8 cellular contexts compared by ENCODE assay signal in the genomic region with DNA sequence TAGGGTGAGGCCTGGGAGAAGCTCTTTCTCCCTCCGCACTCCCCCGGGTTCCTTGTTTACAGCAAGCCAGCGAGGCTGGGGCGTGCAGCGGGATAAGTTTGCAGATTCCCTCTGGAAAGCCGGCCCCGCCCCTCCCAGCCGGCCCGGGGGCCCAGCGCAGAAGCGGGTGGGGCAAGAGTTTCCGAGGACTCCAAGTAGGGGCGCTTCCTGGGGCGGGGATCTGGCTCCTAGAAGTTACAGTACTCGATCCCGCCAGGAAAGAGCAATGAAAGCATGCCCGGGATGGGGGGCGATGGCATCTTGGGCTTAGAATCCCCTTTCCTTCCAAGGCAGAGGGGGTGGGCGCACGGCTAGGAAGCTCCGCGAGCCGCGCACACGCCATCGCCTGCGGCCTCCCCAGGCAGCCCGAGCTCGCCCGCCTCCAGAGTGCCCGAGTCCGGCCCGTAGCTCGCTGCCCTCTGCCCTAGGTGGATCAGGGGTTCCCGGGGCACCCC. TPM values are rescaled to one million over a fixed set of nuclear protein-coding genes. Genes with fewer than 3 reads are reported as not detected.
DNase-seq lines count a peak whose midpoint lies in the region; ATAC-seq and TF ChIP-seq lines count a peak whose summit lies in the region.

No MANE protein-coding gene starts in this region.

- H4K20me1 ChIP-seq in OCI-LY7 (ENCODE audit: insufficient read depth, low read length): no peaks in the 10 kb centered on the region

- TF ChIP-seq EP300 in suprapubic skin (IDR thresholded peaks at IDR 0.05): no peak

- peak overlapping the region; percentile 54; the same call in 1 of the 2 replicates for H2AFZ ChIP-seq in OCI-LY7 (ENCODE audit: low read length)

- TF ChIP-seq CTCF in OCI-LY7 (conservative IDR thresholded peaks at IDR 0.05; ENCODE audit: low read length): no peak
- peak in 2 of 56 donors; percentile 11 to 12 for TF ChIP-seq CTCF in dorsolateral prefrontal cortex (IDR thresholded peaks at IDR 0.05 in 54 of 56, conservative IDR thresholded peaks at IDR 0.05 in 2 of 56; ENCODE audit: low read depth in 1 of 56, partially characterized antibody in 56 of 56)
- TF ChIP-seq CTCF in right lobe of liver (IDR thresholded peaks at IDR 0.05): no peak
- TF ChIP-seq CTCF in suprapubic skin (IDR thresholded peaks at IDR 0.05): no peak

- CTCF ChIA-PET in OCI-LY7 (lab: Charles Lee; ENCODE audit: unreplicated experiment): interaction anchor here (1.0 kb wide), 1 partner anchor 26 kb away, joined by 10 read pairs; no protein-coding TSS in a partner anchor

- H3K27ac ChIP-seq in OCI-LY7 (ENCODE audit: low read depth, low read length, poor library complexity, severe bottlenecking) (peak overlapping the region; percentile 24), dorsolateral prefrontal cortex (peak overlapping the region; percentile 46 to 98 (median 92)), right lobe of liver (peak overlapping the region; percentile 76 to 95 (median 89)), suprapubic skin (peak overlapping the region; percentile 91)

- POLR2A ChIA-PET in OCI-LY7 (lab: Charles Lee): interaction anchor here (0.5 to 0.6 kb wide), 3 partner anchors 50 to 561 kb away, joined by 3 to 4 read pairs (median 3); partner anchors contain the start of gene LGALS2

- ATAC-seq in right lobe of liver: peak in 3 of 4 donors; percentile 1 to 9 (median 2)

- TF ChIP-seq POLR2A in right lobe of liver (IDR thresholded peaks at IDR 0.05) (no peak), suprapubic skin (IDR thresholded peaks at IDR 0.05) (no peak)

- intact Hi-C loops in OCI-LY7 (cut with micrococcal nuclease; ENCODE audit: unreplicated experiment): loop anchor here (5.0 kb wide), 1 partner anchor 157 kb away; the partner anchor contains the start of gene NCF4
- intact Hi-C loops in dorsolateral prefrontal cortex (cut with DNase I): loop anchor here (2.0 to 10.0 kb wide), 3 partner anchors 33 to 176 kb away; partner anchors contain the start of gene KCTD17 (in 1 of the 2)
- intact Hi-C loops in right lobe of liver (cut with DNase I): no loop called here

- peaks cover 6% of the 10 kb centered on the region; the same call in 1 of the 2 replicates for H3K79me2 ChIP-seq in OCI-LY7 (ENCODE audit: insufficient read depth, low read depth, low read length)

- peak overlapping the region; percentile 90 for H3K4me3 ChIP-seq in OCI-LY7 (ENCODE audit: low read depth, low read length, poor library complexity, severe bottlenecking)
- peak overlapping the region; percentile 64 to 98 (median 88) for H3K4me3 ChIP-seq in dorsolateral prefrontal cortex
- peak overlapping the region; percentile 98 to 100 (median 99) for H3K4me3 ChIP-seq in right lobe of liver
- H3K4me3 ChIP-seq in suprapubic skin: peak overlapping the region; percentile 89

- H3K27me3 ChIP-seq in dorsolateral prefrontal cortex (no peaks in the 10 kb centered on the region), right lobe of liver (no peaks in the 10 kb centered on the region), suprapubic skin (no peaks in the 10 kb centered on the region)

- WGBS in right lobe of liver (ENCODE audit: insufficient coverage, low coverage, low lambda C conversion rate, missing lambda C conversion rate): 2% methylated on average over 9 of the region's 35 CpGs
- 5% methylated on average over 16 of the region's 35 CpGs for WGBS in suprapubic skin

- H3K9me3 ChIP-seq in OCI-LY7 (ENCODE audit: low read length): no peaks in the 10 kb centered on the region
- no peaks in the 10 kb centered on the region for H3K9me3 ChIP-seq in right lobe of liver
- no peaks in the 10 kb centered on the region for H3K9me3 ChIP-seq in suprapubic skin

- no peaks in the 10 kb centered on the region for H3K36me3 ChIP-seq in OCI-LY7 (ENCODE audit: insufficient read depth, low read length)
- peaks cover 0 to 9% (median 4%) of the 10 kb centered on the region in 4 donors for H3K36me3 ChIP-seq in right lobe of liver
- no peaks in the 10 kb centered on the region for H3K36me3 ChIP-seq in suprapubic skin

- BruUV-seq in OCI-LY7 (replicated peaks; lab: Mats Ljungman, UMichigan): no TSS peak

- no peaks in the 10 kb centered on the region for H3K9me2 ChIP-seq in OCI-LY7 (ENCODE audit: insufficient read depth, low read length)

- H3K4me1 ChIP-seq in OCI-LY7 (ENCODE audit: insufficient read depth, low read length, poor library complexity, severe bottlenecking) (peaks cover 13% of the 10 kb centered on the region), right lobe of liver (peaks cover 0 to 74% (median 35%) of the 10 kb centered on the region in 4 donors), suprapubic skin (peaks cover 60% of the 10 kb centered on the region)

- peak overlapping the region; percentile 85 for H3K4me2 ChIP-seq in OCI-LY7 (ENCODE audit: low read length)

- DNase-seq in COLO668 (lab: John Stamatoyannopoulos, UW; ENCODE audit: unreplicated experiment) (peak; percentile 40), HCEC 1CT (peak; percentile 39), OCI-LY7 (ENCODE audit: low spot score) (no peak), dorsolateral prefrontal cortex (peak in 5 of 10 donors; percentile 30 to 68 (median 52)), right lobe of liver (peak; percentile 59 to 72 (median 71)), suprapubic skin (ENCODE audit: low spot score in 2 of 2) (peak in 1 of 2 donors; percentile 84), NCI-H1436 treated with DMSO at 0.1 percent for 48 hours (lab: John Stamatoyannopoulos, UW) (no peak)
- DNase-seq in stimulated activated naive CD4-positive, alpha-beta T cell treated with Interleukin-2 at 50 U/mL for 16 hours (lab: John Stamatoyannopoulos, UW): no peak

RNA-seq across cellular contexts. Expression of gene TST, which starts 0.4 kb away (rescaled TPM):
- 36.0 and 37.6 TPM in 2 replicates for total RNA-seq in OCI-LY7 (2014; rRNA removed; shearing (Covaris generic))
- total RNA-seq in OCI-LY7 (2022) (37.6 and 41.5 TPM in 2 replicates), dorsolateral prefrontal cortex (10 to 100 TPM in 116 of 120 experiments, 1 to 10 TPM in 4; 8.8 to 40.3 (median 19.7) TPM), right lobe of liver (100 to 1,000 TPM; 223 to 355 (median 321) TPM), suprapubic skin (10 to 100 TPM; 23.2 to 56.3 (median 52.4) TPM)

RNA-seq across cellular contexts. Expression of gene MPST, which starts 0.7 kb away (rescaled TPM):
- 105 and 124 TPM in 2 replicates for total RNA-seq in OCI-LY7 (2014; rRNA removed; shearing (Covaris generic))
- total RNA-seq in OCI-LY7 (2022) (61.8 and 67.2 TPM in 2 replicates), dorsolateral prefrontal cortex (10 to 100 TPM; 12.8 to 46.5 (median 22.4) TPM), right lobe of liver (100 to 1,000 TPM; 153 to 301 (median 214) TPM), suprapubic skin (100 to 1,000 TPM in 3 of 4 donors, 10 to 100 TPM in 1; 99.0 to 171 (median 143) TPM)

RNA-seq across cellular contexts. Expression of gene KCTD17, which starts 32.7 kb away (rescaled TPM):
- 17.7 and 20.3 TPM in 2 replicates for total RNA-seq in OCI-LY7 (2014; rRNA removed; shearing (Covaris generic))
- 21.7 and 22.0 TPM in 2 replicates for total RNA-seq in OCI-LY7 (2022)
- 100 to 1,000 TPM in 55 of 120 experiments, 10 to 100 TPM in 65; 61.1 to 128 (median 98.0) TPM for total RNA-seq in dorsolateral prefrontal cortex
- total RNA-seq in right lobe of liver: 1 to 10 TPM; 2.0 to 9.7 (median 4.4) TPM
- 10 to 100 TPM; 25.0 to 67.0 (median 35.7) TPM for total RNA-seq in suprapubic skin

Comparison
In these comparisons a context has a peak if more than half of its experiments do, and no peak if none do; other contexts are left out.
1. DNase-seq: peak in COLO668 (single experiment), HCEC 1CT (single experiment) and right lobe of liver (3 of 3); none in OCI-LY7 (single experiment), stimulated activated naive CD4-positive, alpha-beta T cell treated with Interleukin-2 at 50 U/mL for 16 hours (single experiment) and NCI-H1436 treated with DMSO at 0.1 percent for 48 hours (single experiment).
2. H3K27ac ChIP-seq: peak in every context shown above with its lines; median percentile 92 in dorsolateral prefrontal cortex; 91 in suprapubic skin; 89 in right lobe of liver; 24 in OCI-LY7.
3. intact Hi-C loops: an anchor here in OCI-LY7 (5.0 kb wide) and dorsolateral prefrontal cortex (2.0 to 10.0 kb wide); none called in right lobe of liver.
4. Peak in every context shown above with its lines, with median percentiles within 50 percentile points of each other: H3K4me3 ChIP-seq.